Comparison of ENCODE assay signal across 19 cellular contexts in genomic region chr6:150596439-150596838, GRCh38. TPM values are rescaled to one million over a fixed set of nuclear protein-coding genes. Genes with fewer than 3 reads are reported as not detected.
A peak's percentile ranks its signal among the peaks of the same experiment; 100 is the strongest.
DNase-seq lines count a peak whose midpoint lies in the region; ATAC-seq and TF ChIP-seq lines count a peak whose summit lies in the region.
"Had no signal": no experiment of that assay in that cellular context is flagged by ENCODE, and none has a peak within 500 bp of the region (broad histone marks: within the 10 kb centered on the region; RNA-seq: fewer than 3 reads in every experiment).

No MANE protein-coding gene starts in this region.

- peak; percentile 68 for DNase-seq in Karpas-422
- DNase-seq in NCI-H524 treated with DMSO at 0.1 percent for 48 hours (lab: John Stamatoyannopoulos, UW), result peak; percentile 70
- peak in 1 of 2 donors; percentile 39 for DNase-seq in left colon
- no peak for DNase-seq in spleen
- DNase-seq: ACHN, AML-193, Caco-2, DMS79, GOT3, MM.1S, NCI-H1092 treated with DMSO at 0.1 percent for 48 hours, NCI-H2081 treated with DMSO at 0.1 percent for 48 hours, NCI-H226, NCI-H526 treated with DMSO at 0.1 percent for 48 hours, PC-9 had no signal

- peak overlapping the region; percentile 50 for H3K27ac ChIP-seq in Karpas-422 (ENCODE audit: low read length)
- peak overlapping the region in 5 of 8 donors; percentile 34 to 67 (median 57) for H3K27ac ChIP-seq in spleen
- H3K27ac ChIP-seq: PC-9, SJSA1 had no signal

- H3K27me3 ChIP-seq in Karpas-422 (ENCODE audit: low read length) (no peaks in the 10 kb centered on the region), spleen (replicated peaks in 1 of 7) (peaks cover 0 to 39% (median 5%) of the 10 kb centered on the region in 7 donors)

- H3K9me3 ChIP-seq in Karpas-422 (ENCODE audit: low read length) (no peaks in the 10 kb centered on the region), spleen (no peaks in the 10 kb centered on the region)
- H3K9me3 ChIP-seq: Caco-2, SJSA1 had no signal

- ATAC-seq in left colon, result peak; percentile 38
- ATAC-seq in GM21619 (IDR thresholded peaks at IDR 0.05; ENCODE audit: unreplicated experiment), result no peak
- no peak for ATAC-seq in GM18867 (IDR thresholded peaks at IDR 0.05; ENCODE audit: unreplicated experiment)
- no peak for ATAC-seq in HG02840 (IDR thresholded peaks at IDR 0.05; ENCODE audit: low FRiP score, unreplicated experiment)

- no peaks in the 10 kb centered on the region; the same call in 1 of the 2 replicates for H4K20me1 ChIP-seq in Karpas-422 (ENCODE audit: insufficient read depth, low read depth, low read length)

- no peak for TF ChIP-seq POLR2A in spleen (IDR thresholded peaks at IDR 0.05)

- no peak overlapping the region for H3K4me3 ChIP-seq in Karpas-422 (ENCODE audit: low read length)
- no peak overlapping the region for H3K4me3 ChIP-seq in spleen
- H3K4me3 ChIP-seq: PC-9, SJSA1 had no signal

- intact Hi-C loops in left colon (cut with DNase I, micrococcal nuclease), result loop anchor here in 1 of 2 donors (5.0 kb wide), 1 partner anchor 179 kb away; no protein-coding TSS in a partner anchor
- intact Hi-C loops in spleen (cut with DNase I; ENCODE audit: low total_unique reads), result no loop called here

- no peaks in the 10 kb centered on the region for H3K36me3 ChIP-seq in Karpas-422 (ENCODE audit: insufficient read depth, low read length)
- no peaks in the 10 kb centered on the region for H3K36me3 ChIP-seq in spleen
- H3K36me3 ChIP-seq: SJSA1 had no signal

- H3K79me2 ChIP-seq in Karpas-422 (ENCODE audit: low read length), result peaks cover 13% of the 10 kb centered on the region

- peak overlapping the region; percentile 40 for H3K4me2 ChIP-seq in Karpas-422 (ENCODE audit: low read depth, low read length, poor library complexity, severe bottlenecking)
- H3K4me2 ChIP-seq: PC-9 had no signal

- H3K4me1 ChIP-seq in Karpas-422 (ENCODE audit: low read length) (peaks cover 85% of the 10 kb centered on the region), spleen (peaks cover 12 to 49% (median 27%) of the 10 kb centered on the region in 6 donors)

- no peaks in the 10 kb centered on the region for H3K9me2 ChIP-seq in Karpas-422 (replicated peaks; ENCODE audit: insufficient read depth, low read length)

- WGBS in spleen, 5 donors, result 71 to 82% (median 75%) methylated on average over 7 of the region's 7 CpGs

- H3K9ac ChIP-seq in Karpas-422 (ENCODE audit: low read length), result peak overlapping the region; percentile 10; the same call in 1 of the 2 replicates

- H2AFZ ChIP-seq in Karpas-422 (ENCODE audit: low read length), result peak overlapping the region; percentile 10; the same call in 1 of the 2 replicates
- H2AFZ ChIP-seq: PC-9 had no signal

- no peak for TF ChIP-seq CTCF in spleen (IDR thresholded peaks at IDR 0.05 in 8 of 11, conservative IDR thresholded peaks at IDR 0.05 in 3 of 11)

RNA-seq across cellular contexts. Expression of gene PLEKHG1, which starts 3.2 kb away (rescaled TPM):
- total RNA-seq in Karpas-422 (2014; rRNA removed; shearing (Covaris generic); ENCODE audit: low replicate concordance), result 69.0 and 92.4 TPM in 2 replicates
- total RNA-seq in left colon, result 10 to 100 TPM; 29.3 to 30.9 TPM
- 100 to 1,000 TPM; 130 to 361 (median 197) TPM for total RNA-seq in spleen
- 10 to 100 TPM; 14.2 to 26.7 (median 17.1) TPM for polyA plus RNA-seq in spleen
